1 cellular context compared by ENCODE assay signal in the genomic region with DNA sequence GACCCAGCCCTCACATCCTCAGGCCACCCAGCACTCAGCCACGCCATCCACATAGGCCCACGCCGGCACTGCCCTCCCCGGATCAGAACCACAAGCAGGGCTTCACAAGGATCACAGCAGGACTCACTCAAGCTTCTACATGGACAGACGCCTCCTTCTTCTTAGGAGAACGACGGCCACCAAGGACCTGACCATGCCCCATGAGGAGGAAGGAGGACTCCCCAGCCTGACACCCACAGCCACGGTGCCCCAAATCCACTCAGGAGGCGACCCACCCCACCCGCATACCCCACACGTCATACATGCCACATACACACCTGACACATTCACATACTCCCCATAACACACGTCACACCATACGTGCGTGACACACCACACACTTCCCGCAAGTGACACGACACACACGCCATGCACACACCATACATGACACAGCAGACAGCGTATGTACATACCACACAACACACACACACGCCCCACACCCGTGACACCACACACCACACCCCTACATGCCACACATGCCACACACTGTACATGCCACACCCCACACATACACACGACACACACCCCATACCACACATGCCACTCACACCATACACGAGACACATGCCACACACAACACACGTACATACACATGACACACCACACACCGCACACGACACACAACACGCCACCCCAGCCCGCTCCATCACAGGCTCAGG.
TF ChIP-seq lines count a peak whose summit lies in the region.

No MANE protein-coding gene starts in this region.

TF ChIP-seq in GM23338, 12 proteins besides CTCF, POLR2A, EP300 and RAD21 (continued from another document):
- TF ChIP-seq, protein P1, sequence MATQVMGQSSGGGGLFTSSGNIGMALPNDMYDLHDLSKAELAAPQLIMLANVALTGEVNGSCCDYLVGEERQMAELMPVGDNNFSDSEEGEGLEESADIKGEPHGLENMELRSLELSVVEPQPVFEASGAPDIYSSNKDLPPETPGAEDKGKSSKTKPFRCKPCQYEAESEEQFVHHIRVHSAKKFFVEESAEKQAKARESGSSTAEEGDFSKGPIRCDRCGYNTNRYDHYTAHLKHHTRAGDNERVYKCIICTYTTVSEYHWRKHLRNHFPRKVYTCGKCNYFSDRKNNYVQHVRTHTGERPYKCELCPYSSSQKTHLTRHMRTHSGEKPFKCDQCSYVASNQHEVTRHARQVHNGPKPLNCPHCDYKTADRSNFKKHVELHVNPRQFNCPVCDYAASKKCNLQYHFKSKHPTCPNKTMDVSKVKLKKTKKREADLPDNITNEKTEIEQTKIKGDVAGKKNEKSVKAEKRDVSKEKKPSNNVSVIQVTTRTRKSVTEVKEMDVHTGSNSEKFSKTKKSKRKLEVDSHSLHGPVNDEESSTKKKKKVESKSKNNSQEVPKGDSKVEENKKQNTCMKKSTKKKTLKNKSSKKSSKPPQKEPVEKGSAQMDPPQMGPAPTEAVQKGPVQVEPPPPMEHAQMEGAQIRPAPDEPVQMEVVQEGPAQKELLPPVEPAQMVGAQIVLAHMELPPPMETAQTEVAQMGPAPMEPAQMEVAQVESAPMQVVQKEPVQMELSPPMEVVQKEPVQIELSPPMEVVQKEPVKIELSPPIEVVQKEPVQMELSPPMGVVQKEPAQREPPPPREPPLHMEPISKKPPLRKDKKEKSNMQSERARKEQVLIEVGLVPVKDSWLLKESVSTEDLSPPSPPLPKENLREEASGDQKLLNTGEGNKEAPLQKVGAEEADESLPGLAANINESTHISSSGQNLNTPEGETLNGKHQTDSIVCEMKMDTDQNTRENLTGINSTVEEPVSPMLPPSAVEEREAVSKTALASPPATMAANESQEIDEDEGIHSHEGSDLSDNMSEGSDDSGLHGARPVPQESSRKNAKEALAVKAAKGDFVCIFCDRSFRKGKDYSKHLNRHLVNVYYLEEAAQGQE (IDR thresholded peaks at IDR 0.05; ENCODE audit: unreplicated experiment): no peak
- no peak for TF ChIP-seq POLR2AphosphoS5 (IDR thresholded peaks at IDR 0.05; ENCODE audit: low read depth)
- TF ChIP-seq STAT1 (IDR thresholded peaks at IDR 0.05; ENCODE audit: unreplicated experiment): no peak
- TF ChIP-seq, protein P2, sequence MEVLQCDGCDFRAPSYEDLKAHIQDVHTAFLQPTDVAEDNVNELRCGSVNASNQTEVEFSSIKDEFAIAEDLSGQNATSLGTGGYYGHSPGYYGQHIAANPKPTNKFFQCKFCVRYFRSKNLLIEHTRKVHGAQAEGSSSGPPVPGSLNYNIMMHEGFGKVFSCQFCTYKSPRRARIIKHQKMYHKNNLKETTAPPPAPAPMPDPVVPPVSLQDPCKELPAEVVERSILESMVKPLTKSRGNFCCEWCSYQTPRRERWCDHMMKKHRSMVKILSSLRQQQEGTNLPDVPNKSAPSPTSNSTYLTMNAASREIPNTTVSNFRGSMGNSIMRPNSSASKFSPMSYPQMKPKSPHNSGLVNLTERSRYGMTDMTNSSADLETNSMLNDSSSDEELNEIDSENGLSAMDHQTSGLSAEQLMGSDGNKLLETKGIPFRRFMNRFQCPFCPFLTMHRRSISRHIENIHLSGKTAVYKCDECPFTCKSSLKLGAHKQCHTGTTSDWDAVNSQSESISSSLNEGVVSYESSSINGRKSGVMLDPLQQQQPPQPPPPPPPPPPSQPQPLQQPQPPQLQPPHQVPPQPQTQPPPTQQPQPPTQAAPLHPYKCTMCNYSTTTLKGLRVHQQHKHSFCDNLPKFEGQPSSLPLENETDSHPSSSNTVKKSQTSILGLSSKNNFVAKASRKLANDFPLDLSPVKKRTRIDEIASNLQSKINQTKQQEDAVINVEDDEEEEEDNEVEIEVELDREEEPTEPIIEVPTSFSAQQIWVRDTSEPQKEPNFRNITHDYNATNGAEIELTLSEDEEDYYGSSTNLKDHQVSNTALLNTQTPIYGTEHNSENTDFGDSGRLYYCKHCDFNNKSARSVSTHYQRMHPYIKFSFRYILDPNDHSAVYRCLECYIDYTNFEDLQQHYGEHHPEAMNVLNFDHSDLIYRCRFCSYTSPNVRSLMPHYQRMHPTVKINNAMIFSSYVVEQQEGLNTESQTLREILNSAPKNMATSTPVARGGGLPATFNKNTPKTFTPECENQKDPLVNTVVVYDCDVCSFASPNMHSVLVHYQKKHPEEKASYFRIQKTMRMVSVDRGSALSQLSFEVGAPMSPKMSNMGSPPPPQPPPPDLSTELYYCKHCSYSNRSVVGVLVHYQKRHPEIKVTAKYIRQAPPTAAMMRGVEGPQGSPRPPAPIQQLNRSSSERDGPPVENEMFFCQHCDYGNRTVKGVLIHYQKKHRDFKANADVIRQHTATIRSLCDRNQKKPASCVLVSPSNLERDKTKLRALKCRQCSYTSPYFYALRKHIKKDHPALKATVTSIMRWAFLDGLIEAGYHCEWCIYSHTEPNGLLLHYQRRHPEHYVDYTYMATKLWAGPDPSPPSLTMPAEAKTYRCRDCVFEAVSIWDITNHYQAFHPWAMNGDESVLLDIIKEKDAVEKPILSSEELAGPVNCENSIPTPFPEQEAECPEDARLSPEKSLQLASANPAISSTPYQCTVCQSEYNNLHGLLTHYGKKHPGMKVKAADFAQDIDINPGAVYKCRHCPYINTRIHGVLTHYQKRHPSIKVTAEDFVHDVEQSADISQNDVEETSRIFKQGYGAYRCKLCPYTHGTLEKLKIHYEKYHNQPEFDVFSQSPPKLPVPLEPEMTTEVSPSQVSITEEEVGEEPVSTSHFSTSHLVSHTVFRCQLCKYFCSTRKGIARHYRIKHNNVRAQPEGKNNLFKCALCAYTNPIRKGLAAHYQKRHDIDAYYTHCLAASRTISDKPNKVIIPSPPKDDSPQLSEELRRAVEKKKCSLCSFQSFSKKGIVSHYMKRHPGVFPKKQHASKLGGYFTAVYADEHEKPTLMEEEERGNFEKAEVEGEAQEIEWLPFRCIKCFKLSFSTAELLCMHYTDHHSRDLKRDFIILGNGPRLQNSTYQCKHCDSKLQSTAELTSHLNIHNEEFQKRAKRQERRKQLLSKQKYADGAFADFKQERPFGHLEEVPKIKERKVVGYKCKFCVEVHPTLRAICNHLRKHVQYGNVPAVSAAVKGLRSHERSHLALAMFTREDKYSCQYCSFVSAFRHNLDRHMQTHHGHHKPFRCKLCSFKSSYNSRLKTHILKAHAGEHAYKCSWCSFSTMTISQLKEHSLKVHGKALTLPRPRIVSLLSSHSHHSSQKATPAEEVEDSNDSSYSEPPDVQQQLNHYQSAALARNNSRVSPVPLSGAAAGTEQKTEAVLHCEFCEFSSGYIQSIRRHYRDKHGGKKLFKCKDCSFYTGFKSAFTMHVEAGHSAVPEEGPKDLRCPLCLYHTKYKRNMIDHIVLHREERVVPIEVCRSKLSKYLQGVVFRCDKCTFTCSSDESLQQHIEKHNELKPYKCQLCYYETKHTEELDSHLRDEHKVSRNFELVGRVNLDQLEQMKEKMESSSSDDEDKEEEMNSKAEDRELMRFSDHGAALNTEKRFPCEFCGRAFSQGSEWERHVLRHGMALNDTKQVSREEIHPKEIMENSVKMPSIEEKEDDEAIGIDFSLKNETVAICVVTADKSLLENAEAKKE (CRISPR knock-in tag; IDR thresholded peaks at IDR 0.05): no peak
- no peak for TF ChIP-seq ZNF114 (CRISPR knock-in tag; IDR thresholded peaks at IDR 0.05)
- no peak for TF ChIP-seq EZH2phosphoT487 (IDR thresholded peaks at IDR 0.05; ENCODE audit: unreplicated experiment)
- no peak for TF ChIP-seq JUNB (IDR thresholded peaks at IDR 0.05; ENCODE audit: unreplicated experiment)
TF ChIP-seq in GM23338: peak in this region for 0.
